ENCODE assay signal across 9 cellular contexts in genomic region chr3:14039149-14039548, GRCh38.
"Had no signal": no experiment of that assay in that cellular context is flagged by ENCODE, and none has a peak within 500 bp of the region (broad histone marks: within the 10 kb centered on the region; RNA-seq: fewer than 3 reads in every experiment).

No MANE protein-coding gene starts in this region.

- H3K9me3 ChIP-seq: HAP-1 had no signal

- H3K27ac Mint-ChIP-seq: GM23338, HFFc6, IgD-negative memory B cell had no signal

- DNase-seq: H7, HFFc6, KBM-7 had no signal

- ATAC-seq: GM23338, HCT116, HepG2 had no signal

- H3K27ac ChIP-seq: HL-60 had no signal

- H3K4me2 ChIP-seq: GM23338 had no signal

- H3K4me1 Mint-ChIP-seq: GM23338, IgD-negative memory B cell had no signal

- H3K4me3 Mint-ChIP-seq: GM23338, HFFc6, IgD-negative memory B cell had no signal

- H3K36me3 ChIP-seq: HAP-1 had no signal

- H3K4me3 ChIP-seq: GM23338, HAP-1 had no signal

- H3K4me1 ChIP-seq: HAP-1 had no signal

- H2AFZ ChIP-seq: GM23338 had no signal
